24 cellular contexts compared by ENCODE assay signal in the genomic region with DNA sequence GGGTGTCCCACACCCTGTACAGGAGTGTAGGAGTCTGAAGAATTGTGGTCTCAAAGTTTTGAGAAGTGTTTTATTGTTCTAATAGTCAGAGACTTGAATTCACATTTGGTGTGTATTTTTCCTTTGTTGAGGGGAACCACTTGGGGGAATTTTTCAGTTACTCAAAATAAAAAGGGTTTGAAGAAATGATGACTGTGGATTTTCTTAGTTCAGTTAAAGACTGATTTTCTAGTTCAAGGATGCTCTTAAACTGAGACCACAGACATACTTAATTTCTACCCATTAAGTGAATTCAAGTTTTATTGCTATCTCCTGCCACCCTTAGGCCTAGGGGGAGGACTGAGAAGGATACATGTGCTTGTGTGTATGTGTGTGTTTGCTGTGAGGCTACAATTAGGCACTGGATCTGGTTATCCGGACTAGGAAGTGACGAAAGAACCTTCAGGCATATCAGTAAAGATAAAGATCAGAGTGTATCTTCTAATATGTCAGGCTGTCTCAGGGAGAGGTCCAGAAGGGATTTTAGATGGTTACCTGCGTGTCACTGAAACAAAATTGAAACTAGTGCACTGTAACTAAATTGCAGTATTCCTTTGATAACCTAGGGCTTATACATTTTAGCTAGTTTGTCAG.
"Had no signal": no experiment of that assay in that cellular context is flagged by ENCODE, and none has a peak within 500 bp of the region (broad histone marks: within the 10 kb centered on the region; RNA-seq: fewer than 3 reads in every experiment).

No MANE protein-coding gene starts in this region.

- H3K4me1 ChIP-seq: left ventricle myocardium inferior, neural progenitor cell, right atrium auricular region, tibial nerve, uterus had no signal

- DNase-seq: hypothalamus; immature natural killer cell; left ventricle myocardium inferior; mesendoderm; naive B cell; natural killer cell; nephron progenitor cell; ovary; small intestine; stimulated activated CD4-positive, alpha-beta T cell treated with anti-CD3 and anti-CD28 coated beads, Interleukin-1b, Interleukin-23, amount 100 ng/mL, for 48 hours; stimulated activated CD4-positive, alpha-beta T cell treated with anti-CD3 and anti-CD28 coated beads, Interleukin-2, amount 100 ng/mL, for 48 hours; stimulated activated CD4-positive, alpha-beta T cell treated with anti-CD3 and anti-CD28 coated beads, Interleukin-4, amount 100 ng/mL, for 4 hours; stimulated activated CD8-positive, alpha-beta memory T cell treated with anti-CD3 and anti-CD28 coated beads, Interleukin-4, amount 100 ng/mL, for 48 hours; stimulated activated naive CD4-positive, alpha-beta T cell treated with Interleukin-2 at 50 U/mL for 16 hours; stimulated activated naive CD8-positive, alpha-beta T cell treated with anti-CD3 and anti-CD28 coated beads, Interleukin-15, amount 100 ng/mL, for 72 hours; substantia nigra; uterus had no signal

- ATAC-seq: natural killer cell; sciatic nerve; stimulated activated memory B cell treated with anti-CD40 and anti-IgM and Interleukin-4, amounts not matched to agents 10 μg/mL and 1 μg/mL and 100 μg/mL, for 72 hours; stimulated activated naive CD8-positive, alpha-beta T cell treated with anti-CD3 and anti-CD28 coated beads, Interleukin-15, amount 100 ng/mL, for 72 hours had no signal

- H3K9ac ChIP-seq: neural progenitor cell had no signal

- FAIRE-seq: islet of Langerhans, small intestine had no signal

- H2AFZ ChIP-seq: neural progenitor cell had no signal

- H3K36me3 ChIP-seq: left ventricle myocardium inferior, neural progenitor cell, ovary, right atrium auricular region, tibial nerve, uterus had no signal

- H3K27me3 ChIP-seq: neural progenitor cell, ovary, right atrium auricular region, tibial nerve, uterus had no signal

- H3K9me3 ChIP-seq: left ventricle myocardium inferior, ovary, right atrium auricular region, tibial nerve, uterus had no signal

- H3K27ac ChIP-seq: left ventricle myocardium inferior, neural progenitor cell, ovary, right atrium auricular region, tibial nerve, uterus had no signal

- H3K4me3 ChIP-seq: left ventricle myocardium inferior, lung, neural progenitor cell, ovary, right atrium auricular region, tibial nerve, uterus had no signal

- H3K4me2 ChIP-seq: neural progenitor cell had no signal
